In the genomic region with DNA sequence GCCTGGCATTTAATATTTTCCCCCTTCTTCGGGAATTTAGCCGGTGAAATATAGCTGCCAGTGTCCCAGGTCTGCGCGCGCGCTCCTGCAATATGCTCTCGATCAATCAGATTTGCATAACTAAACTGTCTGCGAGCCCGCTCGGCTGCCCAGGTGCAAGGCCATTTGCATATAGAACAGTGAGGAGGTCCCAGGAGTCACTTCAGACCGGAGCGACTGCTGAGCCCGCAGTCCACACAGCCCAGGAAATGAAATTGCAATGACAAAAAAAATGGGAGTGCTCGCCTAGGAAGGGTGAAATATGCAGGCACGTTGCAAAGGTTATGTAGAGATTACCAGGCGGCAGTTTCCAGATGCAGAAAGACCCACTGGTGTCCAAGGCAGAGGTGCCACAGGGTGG, we compare ENCODE assay signal across 17 cellular contexts.
A peak's percentile ranks its signal among the peaks of the same experiment; 100 is the strongest.
DNase-seq lines count a peak whose midpoint lies in the region; ATAC-seq and TF ChIP-seq lines count a peak whose summit lies in the region.
"Had no signal": no experiment of that assay in that cellular context is flagged by ENCODE, and none has a peak within 500 bp of the region (broad histone marks: within the 10 kb centered on the region; RNA-seq: fewer than 3 reads in every experiment).

No MANE protein-coding gene starts in this region.

- H2AFZ ChIP-seq in neural progenitor cell (replicated peaks): no peak overlapping the region

- POLR2A ChIA-PET in T-cell (lab: Charles Lee) (no interaction called here), HEK293T (lab: Yijun Ruan, JAX) (no interaction called here)

- H3K9me3 Mint-ChIP-seq in brain: peaks cover 0 to 8% (median 0%) of the 10 kb centered on the region in 5 experiments
- H3K9me3 Mint-ChIP-seq in neural progenitor cell: no peaks in the 10 kb centered on the region
- no peaks in the 10 kb centered on the region for H3K9me3 Mint-ChIP-seq in T-cell
- H3K9me3 Mint-ChIP-seq: central memory CD8-positive, alpha-beta T cell; stimulated activated naive CD8-positive, alpha-beta T cell treated with anti-CD3 and anti-CD28 coated beads, Interleukin-15, Interleukin-2, amounts not matched to agents 100 ng/mL and 50 ng/mL, for 24 hours had no signal

- no peak overlapping the region for H3K27ac ChIP-seq in neural progenitor cell
- H3K27ac ChIP-seq: gastrocnemius medialis, ovary, SJCRH30, vagina had no signal

- H3K27me3 Mint-ChIP-seq in brain (no peaks in the 10 kb centered on the region), neural progenitor cell (ENCODE audit: insufficient read depth, low read depth) (peaks cover 16% of the 10 kb centered on the region), T-cell (peaks cover 19 to 26% of the 10 kb centered on the region in 2 donors)

- peak; percentile 48 for DNase-seq in neural progenitor cell (ENCODE audit: low spot score)
- DNase-seq in T-cell: no peak
- DNase-seq in HEK293T (ENCODE audit: extremely low spot score): no peak
- DNase-seq: activated CD4-positive, alpha-beta T cell treated with anti-CD3 and anti-CD28 coated beads for 4 hours; BE2C; gastrocnemius medialis; kidney glomerular epithelial cell; NCI-H226; ovary; SJCRH30 had no signal

- peaks cover 5% of the 10 kb centered on the region for H4K20me1 ChIP-seq in neural progenitor cell (ENCODE audit: low read depth)

- ATAC-seq in GM19463 (IDR thresholded peaks at IDR 0.05; ENCODE audit: unreplicated experiment) (peak; percentile 75), HG03280 (IDR thresholded peaks at IDR 0.05; ENCODE audit: unreplicated experiment) (peak; percentile 81), HG03095 (IDR thresholded peaks at IDR 0.05; ENCODE audit: unreplicated experiment) (no peak), T-cell (replicated peaks in 1 of 4) (no peak)
- ATAC-seq: gastrocnemius medialis had no signal

- H3K36me3 ChIP-seq in neural progenitor cell: no peaks in the 10 kb centered on the region
- H3K36me3 ChIP-seq: BE2C, gastrocnemius medialis, ovary, SJCRH30, vagina had no signal

- H3K4me1 Mint-ChIP-seq in brain (peaks cover 49% of the 10 kb centered on the region), neural progenitor cell (peaks cover 65% of the 10 kb centered on the region), T-cell (peaks cover 8 to 15% (median 10%) of the 10 kb centered on the region in 3 donors)

- CTCF ChIA-PET in T-cell (lab: Charles Lee): no interaction called here
- CTCF ChIA-PET in HEK293T (lab: Yijun Ruan, JAX): no interaction called here

- peak overlapping the region; percentile 64 for H3K4me2 ChIP-seq in neural progenitor cell

- no peaks in the 10 kb centered on the region for H3K9me3 ChIP-seq in neural progenitor cell (ENCODE audit: low read depth)
- H3K9me3 ChIP-seq: BE2C, gastrocnemius medialis, ovary, SJCRH30, vagina had no signal

- H3K27me3 ChIP-seq in neural progenitor cell: peaks cover 15% of the 10 kb centered on the region
- H3K27me3 ChIP-seq: BE2C, gastrocnemius medialis, ovary, SJCRH30, vagina had no signal

- no peaks in the 10 kb centered on the region for H3K79me2 ChIP-seq in neural progenitor cell (ENCODE audit: low read depth)

- H3K4me1 ChIP-seq in neural progenitor cell: peaks cover 30% of the 10 kb centered on the region
- H3K4me1 ChIP-seq: BE2C, gastrocnemius medialis, SJCRH30, vagina had no signal

- H3K4me3 Mint-ChIP-seq in brain (peak overlapping the region in 4 of 5 experiments; percentile 24 to 64 (median 49)), neural progenitor cell (peak overlapping the region; percentile 41), T-cell (no peak overlapping the region)
- H3K4me3 Mint-ChIP-seq: central memory CD8-positive, alpha-beta T cell; stimulated activated naive CD8-positive, alpha-beta T cell treated with anti-CD3 and anti-CD28 coated beads, Interleukin-15, Interleukin-2, amounts not matched to agents 100 ng/mL and 50 ng/mL, for 24 hours had no signal

- no peak for TF ChIP-seq CTCF in brain (conservative IDR thresholded peaks at IDR 0.05)
- no peak for TF ChIP-seq CTCF in neural progenitor cell (IDR thresholded peaks at IDR 0.05)

- H3K9ac ChIP-seq in neural progenitor cell: no peak overlapping the region

- H3F3A ChIP-seq in neural progenitor cell (ENCODE audit: low read depth): no peaks in the 10 kb centered on the region

- H3K4me3 ChIP-seq in neural progenitor cell: peak overlapping the region; percentile 27
- H3K4me3 ChIP-seq: gastrocnemius medialis, ovary, SJCRH30, vagina had no signal

- peak overlapping the region in 3 of 5 experiments; percentile 15 to 86 (median 73) for H3K27ac Mint-ChIP-seq in brain
- no peak overlapping the region for H3K27ac Mint-ChIP-seq in neural progenitor cell
- H3K27ac Mint-ChIP-seq in T-cell: no peak overlapping the region
- H3K27ac Mint-ChIP-seq: stimulated activated naive CD8-positive, alpha-beta T cell treated with anti-CD3 and anti-CD28 coated beads, Interleukin-15, Interleukin-2, amounts not matched to agents 100 ng/mL and 50 ng/mL, for 24 hours had no signal

- H3K36me3 Mint-ChIP-seq in brain: no peaks in the 10 kb centered on the region
- no peaks in the 10 kb centered on the region for H3K36me3 Mint-ChIP-seq in neural progenitor cell
- no peaks in the 10 kb centered on the region for H3K36me3 Mint-ChIP-seq in T-cell

TF ChIP-seq in HEK293T, 16 proteins besides CTCF, POLR2A, EP300 and RAD21:
- TF ChIP-seq ELF4 (IDR thresholded peaks at IDR 0.05): no peak
- no peak for TF ChIP-seq L3MBTL2 (conservative IDR thresholded peaks at IDR 0.05)
- TF ChIP-seq NFRKB (IDR thresholded peaks at IDR 0.05): no peak

Comparison
In these comparisons a context has a peak if more than half of its experiments do, and no peak if none do; other contexts are left out.
1. ATAC-seq: peak in GM19463 (single experiment) and HG03280 (single experiment); none in HG03095 (single experiment) and T-cell (0 of 4).
2. H3K27ac Mint-ChIP-seq: peak in brain (3 of 5); none in neural progenitor cell (single experiment) and T-cell (0 of 2).
3. H3K4me3 Mint-ChIP-seq: peak in brain (4 of 5) and neural progenitor cell (single experiment); none in T-cell (0 of 3).